In genomic region chr5:109997191-109997590, GRCh38 we compare ENCODE assay signal across 31 cellular contexts.
DNase-seq lines count a peak whose midpoint lies in the region; ATAC-seq and TF ChIP-seq lines count a peak whose summit lies in the region.
"Had no signal": no experiment of that assay in that cellular context is flagged by ENCODE, and none has a peak within 500 bp of the region (broad histone marks: within the 10 kb centered on the region; RNA-seq: fewer than 3 reads in every experiment).

No MANE protein-coding gene starts in this region.

- H3K27me3 Mint-ChIP-seq in osteocyte (ENCODE audit: unreplicated experiment) = no peaks in the 10 kb centered on the region
- H3K27me3 Mint-ChIP-seq: T-cell had no signal

- H3K4me3 Mint-ChIP-seq in osteocyte (ENCODE audit: unreplicated experiment) = no peak overlapping the region
- H3K4me3 Mint-ChIP-seq: activated CD8-positive, alpha-beta memory T cell treated with anti-CD3 and anti-CD28 coated beads, Interleukin-2, amount 10 ng/mL, durations not matched to agents 7 days and 5 days; activated T-cell treated with anti-CD3 and anti-CD28 coated beads, Interleukin-2, amount 50 U/mL, for 4 hours; B cell; CD8-positive, alpha-beta T cell; naive B cell; stimulated activated naive B cell treated with anti-CD40 and anti-IgM and Interleukin-4, amounts not matched to agents 10 μg/mL and 1 μg/mL and 100 μg/mL, for 72 hours; T-cell had no signal

- H3K36me3 ChIP-seq in iPS-20b (ENCODE audit: insufficient read depth, low read depth, low read length) = no peaks in the 10 kb centered on the region
- H3K36me3 ChIP-seq: cardiac muscle cell, colonic mucosa, HAP-1 had no signal

- H3K27ac ChIP-seq in iPS-20b (ENCODE audit: low read length) = no peak overlapping the region
- H3K27ac ChIP-seq: cardiac muscle cell, colonic mucosa, epithelial cell of prostate, RWPE1 had no signal

- peak overlapping the region; percentile 38 for H3K27ac Mint-ChIP-seq in osteocyte (ENCODE audit: unreplicated experiment)
- H3K27ac Mint-ChIP-seq: activated CD8-positive, alpha-beta memory T cell treated with anti-CD3 and anti-CD28 coated beads, Interleukin-2, amount 10 ng/mL, durations not matched to agents 7 days and 5 days; B cell; CD8-positive, alpha-beta T cell; stimulated activated naive B cell treated with anti-CD40 and anti-IgM and Interleukin-4, amounts not matched to agents 10 μg/mL and 1 μg/mL and 100 μg/mL, for 72 hours; T-cell had no signal

- H3K9me3 Mint-ChIP-seq in osteocyte (ENCODE audit: unreplicated experiment) = peaks cover 10% of the 10 kb centered on the region
- H3K9me3 Mint-ChIP-seq: CD8-positive, alpha-beta T cell had no signal

- H3K4me1 ChIP-seq in iPS-20b (ENCODE audit: insufficient read depth, low read length) = peaks cover 26% of the 10 kb centered on the region
- H3K4me1 ChIP-seq: colonic mucosa had no signal

- DNase-seq in DMS79 (lab: John Stamatoyannopoulos, UW) = peak; percentile 89
- peak; percentile 63 for DNase-seq in NCI-H2107 treated with DMSO at 0.1 percent for 48 hours (lab: John Stamatoyannopoulos, UW; ENCODE audit: unreplicated experiment)
- no peak for DNase-seq in osteocyte (ENCODE audit: extremely low spot score, unreplicated experiment)
- DNase-seq in NCI-H128 (lab: John Stamatoyannopoulos, UW; ENCODE audit: unreplicated experiment) = no peak
- no peak for DNase-seq in activated naive CD4-positive, alpha-beta T cell (lab: John Stamatoyannopoulos, UW)
- DNase-seq: activated CD4-positive, alpha-beta T cell treated with anti-CD3 and anti-CD28 coated beads, Interleukin-2, amount 50 U/mL, for 4 hours; activated CD4-positive, CD25-positive, alpha-beta regulatory T cell; activated CD8-positive, alpha-beta memory T cell treated with anti-CD3 and anti-CD28 coated beads, Interleukin-2, amount 10 ng/mL, durations not matched to agents 7 days and 5 days; activated gamma-delta T cell; activated T-cell treated with anti-CD3 and anti-CD28 coated beads, Interleukin-2, amount 50 U/mL, for 4 hours; CD8-positive, alpha-beta T cell; colonic mucosa; effector CD4-positive, alpha-beta T cell; Karpas-422; midbrain; naive B cell; NCI-H1436; NCI-H510A treated with DMSO at 0.1 percent for 48 hours; OCI-M1; stimulated activated naive B cell treated with anti-CD40 and anti-IgM and Interleukin-4, amounts not matched to agents 10 μg/mL and 1 μg/mL and 100 μg/mL, for 72 hours; T-cell had no signal

- no peak overlapping the region for H3K9ac ChIP-seq in iPS-20b (ENCODE audit: low read depth, low read length)

- no peak for TF ChIP-seq CTCF in osteocyte (IDR thresholded peaks at IDR 0.05)

- H3K27me3 ChIP-seq in iPS-20b (ENCODE audit: insufficient read depth, low read length) = no peaks in the 10 kb centered on the region
- H3K27me3 ChIP-seq: cardiac muscle cell, colonic mucosa had no signal

- H3K36me3 Mint-ChIP-seq in osteocyte (ENCODE audit: unreplicated experiment) = peaks cover 4% of the 10 kb centered on the region
- H3K36me3 Mint-ChIP-seq: activated CD8-positive, alpha-beta memory T cell treated with anti-CD3 and anti-CD28 coated beads, Interleukin-2, amount 10 ng/mL, durations not matched to agents 7 days and 5 days; CD8-positive, alpha-beta T cell; naive B cell; stimulated activated naive B cell treated with anti-CD40 and anti-IgM and Interleukin-4, amounts not matched to agents 10 μg/mL and 1 μg/mL and 100 μg/mL, for 72 hours; T-cell had no signal

- peaks cover 81% of the 10 kb centered on the region for H3K4me1 Mint-ChIP-seq in osteocyte (ENCODE audit: unreplicated experiment)
- H3K4me1 Mint-ChIP-seq: activated CD8-positive, alpha-beta memory T cell treated with anti-CD3 and anti-CD28 coated beads, Interleukin-2, amount 10 ng/mL, durations not matched to agents 7 days and 5 days; B cell had no signal

- H3K9me3 ChIP-seq in iPS-20b (ENCODE audit: insufficient read depth, low read depth, low read length) = no peaks in the 10 kb centered on the region
- H3K9me3 ChIP-seq: colonic mucosa had no signal

- H3K4me3 ChIP-seq in iPS-20b (ENCODE audit: low read length) = 0 out of 2 replicates have a peak overlapping the region, but pooled peaks have one; percentile 3
- H3K4me3 ChIP-seq: cardiac muscle cell, colonic mucosa, GM12878, HAP-1, skin epidermis had no signal

- ATAC-seq in HG03342 (IDR thresholded peaks at IDR 0.05; ENCODE audit: unreplicated experiment) = no peak
- ATAC-seq: activated CD8-positive, alpha-beta memory T cell treated with anti-CD3 and anti-CD28 coated beads, Interleukin-2, amount 10 ng/mL, durations not matched to agents 7 days and 5 days; activated T-cell treated with anti-CD3 and anti-CD28 coated beads, Interleukin-2, amount 50 U/mL, for 4 hours; CD8-positive, alpha-beta T cell; GM12878; HepG2; stimulated activated naive B cell treated with anti-CD40 and anti-IgM and Interleukin-4, amounts not matched to agents 10 μg/mL and 1 μg/mL and 100 μg/mL, for 72 hours; T-cell had no signal

Comparison
In these comparisons a context has a peak if more than half of its experiments do, and no peak if none do; other contexts are left out.
1. DNase-seq: peak in DMS79 (single experiment) and NCI-H2107 treated with DMSO at 0.1 percent for 48 hours (single experiment); none in osteocyte (single experiment), NCI-H128 (single experiment) and activated naive CD4-positive, alpha-beta T cell (0 of 4).